In the genomic region with DNA sequence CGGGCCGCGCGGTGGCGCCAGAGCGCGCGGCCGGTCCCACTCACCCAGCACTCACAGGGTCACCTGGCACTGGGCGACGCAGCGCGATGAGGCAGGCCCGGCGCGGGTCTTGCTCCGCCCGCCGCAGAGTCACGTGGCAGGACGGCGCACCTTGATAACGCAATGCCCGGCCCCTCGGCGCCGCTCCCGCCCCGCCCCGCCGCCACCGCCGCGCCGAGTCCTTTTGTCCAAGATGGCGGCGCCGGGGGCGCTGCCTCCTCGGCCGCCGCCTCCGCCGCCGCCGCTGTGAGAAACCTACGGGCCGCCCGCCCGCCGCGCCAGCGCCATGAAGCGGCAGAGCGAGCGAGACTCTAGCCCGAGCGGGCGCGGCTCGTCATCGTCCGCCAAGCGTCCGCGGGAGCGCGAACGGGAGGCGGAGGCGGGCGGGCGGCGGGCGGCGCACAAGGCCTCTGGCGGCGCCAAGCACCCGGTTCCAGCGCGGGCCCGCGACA, we compare ENCODE assay signal across 9 cellular contexts. TPM values are rescaled to one million over a fixed set of nuclear protein-coding genes. Genes with fewer than 3 reads are reported as not detected.
A peak's percentile ranks its signal among the peaks of the same experiment; 100 is the strongest.
DNase-seq lines count a peak whose midpoint lies in the region; ATAC-seq, FAIRE-seq and TF ChIP-seq lines count a peak whose summit lies in the region.
"Had no signal": no experiment of that assay in that cellular context is flagged by ENCODE, and none has a peak within 500 bp of the region (broad histone marks: within the 10 kb centered on the region; RNA-seq: fewer than 3 reads in every experiment).

A gene with protein sequence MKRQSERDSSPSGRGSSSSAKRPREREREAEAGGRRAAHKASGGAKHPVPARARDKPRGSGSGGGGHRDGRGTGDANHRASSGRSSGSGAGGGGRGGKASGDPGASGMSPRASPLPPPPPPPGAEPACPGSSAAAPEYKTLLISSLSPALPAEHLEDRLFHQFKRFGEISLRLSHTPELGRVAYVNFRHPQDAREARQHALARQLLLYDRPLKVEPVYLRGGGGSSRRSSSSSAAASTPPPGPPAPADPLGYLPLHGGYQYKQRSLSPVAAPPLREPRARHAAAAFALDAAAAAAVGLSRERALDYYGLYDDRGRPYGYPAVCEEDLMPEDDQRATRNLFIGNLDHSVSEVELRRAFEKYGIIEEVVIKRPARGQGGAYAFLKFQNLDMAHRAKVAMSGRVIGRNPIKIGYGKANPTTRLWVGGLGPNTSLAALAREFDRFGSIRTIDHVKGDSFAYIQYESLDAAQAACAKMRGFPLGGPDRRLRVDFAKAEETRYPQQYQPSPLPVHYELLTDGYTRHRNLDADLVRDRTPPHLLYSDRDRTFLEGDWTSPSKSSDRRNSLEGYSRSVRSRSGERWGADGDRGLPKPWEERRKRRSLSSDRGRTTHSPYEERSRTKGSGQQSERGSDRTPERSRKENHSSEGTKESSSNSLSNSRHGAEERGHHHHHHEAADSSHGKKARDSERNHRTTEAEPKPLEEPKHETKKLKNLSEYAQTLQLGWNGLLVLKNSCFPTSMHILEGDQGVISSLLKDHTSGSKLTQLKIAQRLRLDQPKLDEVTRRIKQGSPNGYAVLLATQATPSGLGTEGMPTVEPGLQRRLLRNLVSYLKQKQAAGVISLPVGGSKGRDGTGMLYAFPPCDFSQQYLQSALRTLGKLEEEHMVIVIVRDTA (plus strand): TSS at position 211 of the 491 bp plus-strand sequence. CDS start 115 bp downstream, at position 326.

- peaks cover 18 to 37% of the 10 kb centered on the region in 2 donors for H3K36me3 ChIP-seq in kidney (ENCODE audit: control insufficient read depth in 1 of 2, insufficient read depth in 2 of 2, low read length in 2 of 2)

- no peaks in the 10 kb centered on the region for H3K9me3 ChIP-seq in kidney (ENCODE audit: control insufficient read depth in 1 of 2, low read length in 2 of 2)

- DNase-seq in AG09319 (ENCODE audit: extremely low read depth, low read depth), result peak; percentile 90
- peak; percentile 80 for DNase-seq in NCI-H446 treated with DMSO at 0.1 percent for 48 hours (lab: John Stamatoyannopoulos, UW)
- peak; percentile 98 for DNase-seq in activated CD4-positive, CD25-positive, alpha-beta regulatory T cell treated with anti-CD3 and anti-CD28 coated beads, Interleukin-2, amount 50 U/mL, for 72 hours
- peak; percentile 59 to 70 for DNase-seq in cerebellar nuclear complex (lab: John Stamatoyannopoulos, UW)
- peak; percentile 99 for DNase-seq in kidney
- peak; percentile 94 to 97 for DNase-seq in stimulated activated CD4-positive, alpha-beta T cell treated with anti-CD3 and anti-CD28 coated beads, Interleukin-15, amount 100 ng/mL, for 48 hours (ENCODE audit: low read depth in 2 of 2)

- TF ChIP-seq CTCF in AG09319 (IDR thresholded peaks at IDR 0.05; ENCODE audit: low read depth, low read length) (no peak; the same call in 1 of the 2 replicates), kidney (IDR thresholded peaks at IDR 0.05; ENCODE audit: borderline replicate concordance, extremely low read depth, insufficient read depth) (peak; percentile 89)

- H3K4me1 ChIP-seq in kidney (ENCODE audit: control insufficient read depth in 1 of 2, insufficient read depth in 1 of 2, low read depth in 1 of 2, low read length in 2 of 2), result peaks cover 20 to 39% of the 10 kb centered on the region in 2 donors

- peak within 1 kb of the TSS; percentile 61 to 64 for H3K4me3 ChIP-seq in kidney (ENCODE audit: low read length in 2 of 2)

- H3K9ac ChIP-seq in kidney (ENCODE audit: low read length in 2 of 2), result peak within 1 kb of the TSS; percentile 50 to 55

- FAIRE-seq in kidney (lab: Jason Lieb, UNC), result no peak
- FAIRE-seq: colon had no signal

- peak; percentile 94 for ATAC-seq in GM19023 (IDR thresholded peaks at IDR 0.05; ENCODE audit: unreplicated experiment)
- peak; percentile 86 for ATAC-seq in HG03280 (IDR thresholded peaks at IDR 0.05; ENCODE audit: unreplicated experiment)

- intact Hi-C loops in kidney (cut with DNase I), result no loop called here

- peak within 1 kb of the TSS; percentile 36 to 85 for H3K27ac ChIP-seq in kidney (ENCODE audit: low read depth in 2 of 2, low read length in 2 of 2)

RNA-seq across cellular contexts. Expression of the gene that starts here (rescaled TPM):
- 28.0 TPM for total RNA-seq in kidney
- polyA plus RNA-seq in kidney (ENCODE audit: insufficient read depth, low read depth, low replicate concordance), result 9.8 TPM

Comparison
In these comparisons a context has a peak if more than half of its experiments do, and no peak if none do; other contexts are left out.
1. Peak in every context shown above with its lines: DNase-seq, ATAC-seq, H3K4me3 ChIP-seq and H3K27ac ChIP-seq.